In the genomic region with DNA sequence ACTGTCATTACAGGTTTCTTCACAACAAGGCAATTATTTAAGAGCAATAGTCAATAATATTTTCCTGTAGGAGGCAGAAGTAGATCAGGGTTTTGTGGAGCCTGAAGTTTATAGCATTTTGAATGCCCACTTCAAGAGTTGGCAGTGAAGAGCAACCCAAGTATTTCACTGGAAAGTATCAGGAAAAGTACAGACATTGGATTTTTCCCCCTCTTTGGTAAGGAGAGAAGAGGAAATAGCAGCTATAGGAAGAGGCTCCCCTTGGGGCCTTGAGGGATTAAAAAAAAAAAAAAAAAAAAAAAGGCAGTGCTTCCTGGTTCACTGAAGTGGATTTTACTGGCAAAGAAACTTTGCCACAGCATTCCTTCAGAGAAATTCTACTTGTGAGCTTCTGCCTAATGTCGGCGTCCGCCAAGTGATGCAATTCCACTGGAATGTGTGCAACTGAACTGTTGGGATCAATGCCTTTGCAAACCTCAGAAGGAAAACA, we compare ENCODE assay signal across 11 cellular contexts. TPM values are rescaled to one million over a fixed set of nuclear protein-coding genes. Genes with fewer than 3 reads are reported as not detected.
DNase-seq lines count a peak whose midpoint lies in the region; TF ChIP-seq lines count a peak whose summit lies in the region.
"Had no signal": no experiment of that assay in that cellular context is flagged by ENCODE, and none has a peak within 500 bp of the region (broad histone marks: within the 10 kb centered on the region; RNA-seq: fewer than 3 reads in every experiment).

No MANE protein-coding gene starts in this region.

- H3K27ac ChIP-seq in testis, result no peak overlapping the region

- TF ChIP-seq CTCF in MCF 10A (IDR thresholded peaks at IDR 0.05; ENCODE audit: unreplicated experiment), result peak; percentile 25
- TF ChIP-seq CTCF in testis (IDR thresholded peaks at IDR 0.05), result no peak

- H3K36me3 ChIP-seq in testis (ENCODE audit: low read depth, missing control alignments), result no peaks in the 10 kb centered on the region

- POLR2A ChIA-PET in MCF 10A (lab: Yijun Ruan, JAX), result interaction anchor here (0.9 kb wide), 1 partner anchor 822 kb away, joined by 3 read pairs; no protein-coding TSS in a partner anchor

- H3K9me3 Mint-ChIP-seq in MCF 10A (ENCODE audit: unreplicated experiment), result no peaks in the 10 kb centered on the region

- no peaks in the 10 kb centered on the region for H3K36me3 Mint-ChIP-seq in MCF 10A (ENCODE audit: insufficient read depth, unreplicated experiment)

- peak overlapping the region; percentile 17 for H3K4me3 Mint-ChIP-seq in MCF 10A (ENCODE audit: unreplicated experiment)

- CTCF ChIA-PET in MCF 10A (lab: Yijun Ruan, JAX), result interaction anchor here (0.6 to 2.7 kb wide), 6 partner anchors 510 to 1937 kb away, joined by 3 to 15 read pairs (median 5); no protein-coding TSS in a partner anchor

- no TSS peak for BruUV-seq in MCF 10A (replicated peaks; lab: Mats Ljungman, UMichigan)

- 63 to 67% methylated on average over 3 of the region's 3 CpGs for WGBS in testis, 2 donors

- no peaks in the 10 kb centered on the region for H3K4me1 Mint-ChIP-seq in MCF 10A (ENCODE audit: insufficient read depth, unreplicated experiment)

- H3K9me3 ChIP-seq in testis, result no peaks in the 10 kb centered on the region

- intact Hi-C loops in MCF 10A (cut with micrococcal nuclease), result loop anchor here (1.0 to 5.0 kb wide), 4 partner anchors 165 to 1928 kb away; no protein-coding TSS in a partner anchor
- intact Hi-C loops in testis (cut with DNase I; ENCODE audit: low total_unique reads), result no loop called here

- DNase-seq in A172 (ENCODE audit: low spot score), result peak; percentile 38
- DNase-seq in M059J (ENCODE audit: low read depth), result peak; percentile 23
- DNase-seq in MCF 10A (ENCODE audit: unreplicated experiment), result peak; percentile 36
- peak; percentile 63 for DNase-seq in medulla oblongata (ENCODE audit: extremely low spot score)
- DNase-seq in testis, result no peak
- no peak for DNase-seq in NOMO-1 (lab: John Stamatoyannopoulos, UW; ENCODE audit: unreplicated experiment in 2 of 2)
- no peak for DNase-seq in NCI-H2196 (lab: John Stamatoyannopoulos, UW; ENCODE audit: unreplicated experiment)
- no peak for DNase-seq in cerebellar cortex (ENCODE audit: low spot score)
- DNase-seq: activated effector memory CD4-positive, alpha-beta T cell treated with Interleukin-2 at 50 U/mL for 16 hours; T-helper 1 cell had no signal

- H3K4me1 ChIP-seq in testis, result no peaks in the 10 kb centered on the region

- no peak for TF ChIP-seq POLR2A in testis (IDR thresholded peaks at IDR 0.05)

- no peaks in the 10 kb centered on the region for H3K27me3 ChIP-seq in testis

- H3K4me3 ChIP-seq in testis, result no peak overlapping the region

- no peak overlapping the region for H3K27ac Mint-ChIP-seq in MCF 10A (ENCODE audit: low read depth, unreplicated experiment)

- H3K27me3 Mint-ChIP-seq in MCF 10A (ENCODE audit: insufficient read depth, unreplicated experiment), result no peaks in the 10 kb centered on the region

RNA-seq across cellular contexts. Expression of a gene that starts 5.7 kb away (rescaled TPM):
- total RNA-seq in A172 (2014; rRNA removed; shearing (Covaris generic)), result not detected in 2 replicates
- not detected in 2 replicates for total RNA-seq in M059J (2014; rRNA removed; shearing (Covaris generic))
- not detected in 2 replicates for total RNA-seq in MCF 10A (2022)
- under 1 TPM; 0.31 to 0.74 TPM for total RNA-seq in testis
- polyA plus RNA-seq in testis (ENCODE audit: insufficient read depth, low read depth, low replicate concordance), result 0.22 TPM
- total RNA-seq: left lobe of liver had no signal

Comparison
In these comparisons a context has a peak if more than half of its experiments do, and no peak if none do; other contexts are left out.
1. DNase-seq: peak in A172 (single experiment), M059J (single experiment), MCF 10A (single experiment) and medulla oblongata (single experiment); none in testis (single experiment), NOMO-1 (0 of 2), NCI-H2196 (single experiment) and cerebellar cortex (single experiment).